ENCODE assay signal across 8 cellular contexts in the genomic region with DNA sequence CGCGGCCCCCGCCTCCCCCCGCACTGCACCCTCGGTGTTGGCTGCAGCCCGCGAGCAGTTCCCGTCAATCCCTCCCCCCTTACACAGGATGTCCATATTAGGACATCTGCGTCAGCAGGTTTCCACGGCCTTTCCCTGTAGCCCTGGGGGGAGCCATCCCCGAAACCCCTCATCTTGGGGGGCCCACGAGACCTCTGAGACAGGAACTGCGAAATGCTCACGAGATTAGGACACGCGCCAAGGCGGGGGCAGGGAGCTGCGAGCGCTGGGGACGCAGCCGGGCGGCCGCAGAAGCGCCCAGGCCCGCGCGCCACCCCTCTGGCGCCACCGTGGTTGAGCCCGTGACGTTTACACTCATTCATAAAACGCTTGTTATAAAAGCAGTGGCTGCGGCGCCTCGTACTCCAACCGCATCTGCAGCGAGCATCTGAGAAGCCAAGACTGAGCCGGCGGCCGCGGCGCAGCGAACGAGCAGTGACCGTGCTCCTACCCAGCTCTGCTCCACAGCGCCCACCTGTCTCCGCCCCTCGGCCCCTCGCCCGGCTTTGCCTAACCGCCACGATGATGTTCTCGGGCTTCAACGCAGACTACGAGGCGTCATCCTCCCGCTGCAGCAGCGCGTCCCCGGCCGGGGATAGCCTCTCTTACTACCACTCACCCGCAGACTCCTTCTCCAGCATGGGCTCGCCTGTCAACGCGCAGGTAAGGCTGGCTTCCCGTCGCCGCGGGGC. TPM values are rescaled to one million over a fixed set of nuclear protein-coding genes. Genes with fewer than 3 reads are reported as not detected.
DNase-seq lines count a peak whose midpoint lies in the region; ATAC-seq lines count a peak whose summit lies in the region.

A gene (plus strand): TSS at position 407 of the 731 bp plus-strand sequence. CDS start 155 bp downstream, at position 562.

- peaks cover 7% of the 10 kb centered on the region for H3K36me3 Mint-ChIP-seq in activated naive CD4-positive, alpha-beta T cell treated with anti-CD3 and anti-CD28 coated beads, Interleukin-2, amount 10 ng/mL, durations not matched to agents 7 days and 5 days

- CTCF ChIA-PET in activated naive CD4-positive, alpha-beta T cell treated with anti-CD3 and anti-CD28 coated beads, Interleukin-2, amount 10 ng/mL, durations not matched to agents 7 days and 5 days (lab: Charles Lee): no interaction called here

- ATAC-seq in HG02571 (IDR thresholded peaks at IDR 0.05; ENCODE audit: unreplicated experiment): peak; percentile 74

- DNase-seq in NCI-H1048 (lab: John Stamatoyannopoulos, UW) (peak; percentile 69), SK-N-DZ (ENCODE audit: low spot score) (peak; percentile 92), germinal center (ENCODE audit: low spot score) (peak; percentile 96), non-pigmented ciliary epithelial cell (ENCODE audit: low read depth) (peak; percentile 82), substantia nigra (lab: John Stamatoyannopoulos, UW) (peak; percentile 79 to 99 (median 92))
- peak; percentile 92 for DNase-seq in activated naive CD4-positive, alpha-beta T cell treated with anti-CD3 and anti-CD28 coated beads, Interleukin-2, amount 10 ng/mL, durations not matched to agents 7 days and 5 days

- H3K27ac Mint-ChIP-seq in activated naive CD4-positive, alpha-beta T cell treated with anti-CD3 and anti-CD28 coated beads, Interleukin-2, amount 10 ng/mL, durations not matched to agents 7 days and 5 days: peak within 1 kb of the TSS; percentile 94

- H3K4me3 ChIP-seq in GM08714 (ENCODE audit: low read length): peak within 1 kb of the TSS; percentile 68

- peaks cover 46% of the 10 kb centered on the region for H3K4me1 Mint-ChIP-seq in activated naive CD4-positive, alpha-beta T cell treated with anti-CD3 and anti-CD28 coated beads, Interleukin-2, amount 10 ng/mL, durations not matched to agents 7 days and 5 days

- no peaks in the 10 kb centered on the region for H3K9me3 Mint-ChIP-seq in activated naive CD4-positive, alpha-beta T cell treated with anti-CD3 and anti-CD28 coated beads, Interleukin-2, amount 10 ng/mL, durations not matched to agents 7 days and 5 days

- H3K4me3 Mint-ChIP-seq in activated naive CD4-positive, alpha-beta T cell treated with anti-CD3 and anti-CD28 coated beads, Interleukin-2, amount 10 ng/mL, durations not matched to agents 7 days and 5 days: peak within 1 kb of the TSS; percentile 77

- H3K27me3 Mint-ChIP-seq in activated naive CD4-positive, alpha-beta T cell treated with anti-CD3 and anti-CD28 coated beads, Interleukin-2, amount 10 ng/mL, durations not matched to agents 7 days and 5 days: peaks cover 98% of the 10 kb centered on the region

- H3K27ac ChIP-seq in substantia nigra (ENCODE audit: low read depth, low read length, poor library complexity, severe bottlenecking): peak within 1 kb of the TSS; percentile 98

RNA-seq across cellular contexts. Expression of the gene that starts here (rescaled TPM):
- 2.0 and 2.5 TPM in 2 replicates for polyA plus RNA-seq in SK-N-DZ (2014; cell fraction: cytosol; rRNA removed)
- 9.7 and 20.3 TPM in 2 replicates for polyA plus RNA-seq in SK-N-DZ (2014; cell fraction: nucleus; rRNA removed)

Comparison
In these comparisons a context has a peak if more than half of its experiments do, and no peak if none do; other contexts are left out.
1. Peak in every context shown above with its lines: DNase-seq, ATAC-seq, H3K4me3 ChIP-seq and H3K27ac ChIP-seq.